In the genomic region with DNA sequence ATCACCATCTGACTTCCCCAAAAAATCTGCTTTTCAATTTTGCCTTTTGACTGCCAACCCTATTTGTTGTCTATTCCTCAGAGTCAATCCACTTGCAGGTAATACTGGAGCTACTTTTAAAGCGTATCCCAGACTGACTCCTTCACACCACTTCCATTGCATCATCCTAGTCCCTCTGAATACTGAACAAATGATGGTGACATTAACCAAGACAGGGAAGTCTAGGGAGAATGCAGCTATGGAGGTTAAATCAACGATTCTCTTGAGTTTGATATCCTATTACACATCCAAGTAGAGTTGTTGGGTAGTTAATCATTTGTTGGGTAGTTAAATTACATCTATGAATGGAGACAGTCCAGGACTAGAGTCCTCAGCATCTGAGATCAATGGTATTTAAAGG, we compare ENCODE assay signal across 11 cellular contexts. TPM values are rescaled to one million over a fixed set of nuclear protein-coding genes. Genes with fewer than 3 reads are reported as not detected.
A peak's percentile ranks its signal among the peaks of the same experiment; 100 is the strongest.
DNase-seq lines count a peak whose midpoint lies in the region; FAIRE-seq and TF ChIP-seq lines count a peak whose summit lies in the region.
"Had no signal": no experiment of that assay in that cellular context is flagged by ENCODE, and none has a peak within 500 bp of the region (broad histone marks: within the 10 kb centered on the region; RNA-seq: fewer than 3 reads in every experiment).

No MANE protein-coding gene starts in this region.

- CTCF ChIA-PET in MCF 10A (lab: Yijun Ruan, JAX), result interaction anchor here (1.0 to 1.6 kb wide), 3 partner anchors 31 to 104 kb away, joined by 3 to 5 read pairs (median 4); no protein-coding TSS in a partner anchor
- CTCF ChIA-PET in GM10248 (lab: Yijun Ruan, JAX), result interaction anchor here (1.0 kb wide), 1 partner anchor 14 kb away, joined by 3 read pairs; no protein-coding TSS in a partner anchor

- no peaks in the 10 kb centered on the region for H3K27me3 ChIP-seq in mononuclear cell (ENCODE audit: insufficient read depth, low read length)
- H3K27me3 ChIP-seq in osteoblast (ENCODE audit: insufficient read depth, low read length), result no peaks in the 10 kb centered on the region
- H3K27me3 ChIP-seq: colonic mucosa had no signal

- H2AFZ ChIP-seq in osteoblast (ENCODE audit: low read length), result no peak overlapping the region

- peaks cover 31% of the 10 kb centered on the region for H3K4me1 Mint-ChIP-seq in MCF 10A (ENCODE audit: insufficient read depth, unreplicated experiment)

- TF ChIP-seq POLR2A in GM12892 (IDR thresholded peaks at IDR 0.05; ENCODE audit: low read depth, low read length), result no peak

- H3K4me1 ChIP-seq in mononuclear cell (ENCODE audit: insufficient read depth, low read length) (peaks cover 40% of the 10 kb centered on the region), osteoblast (ENCODE audit: insufficient read depth, low read length) (peaks cover 22% of the 10 kb centered on the region)
- H3K4me1 ChIP-seq: colonic mucosa had no signal

- peaks cover 33% of the 10 kb centered on the region for H3K79me2 ChIP-seq in osteoblast (ENCODE audit: insufficient read depth, low read length)

- no peak overlapping the region for H3K27ac ChIP-seq in osteoblast (ENCODE audit: low read depth, low read length)
- H3K27ac ChIP-seq: colonic mucosa had no signal

- no peaks in the 10 kb centered on the region for H3K27me3 Mint-ChIP-seq in MCF 10A (ENCODE audit: insufficient read depth, unreplicated experiment)

- peaks cover 5% of the 10 kb centered on the region for H3K36me3 ChIP-seq in osteoblast (ENCODE audit: insufficient read depth, low read length)
- H3K36me3 ChIP-seq: colonic mucosa had no signal

- TF ChIP-seq CTCF in MCF 10A (IDR thresholded peaks at IDR 0.05; ENCODE audit: unreplicated experiment) (no peak), osteoblast (IDR thresholded peaks at IDR 0.05; ENCODE audit: extremely low read depth, low read depth, low read length) (no peak), GM10248 (IDR thresholded peaks at IDR 0.05; ENCODE audit: control extremely low read depth, extremely low read depth, low read depth, missing control alignments) (no peak)

- no peaks in the 10 kb centered on the region for H3K9me3 ChIP-seq in mononuclear cell (ENCODE audit: low read depth, low read length)
- no peaks in the 10 kb centered on the region for H3K9me3 ChIP-seq in osteoblast (ENCODE audit: low read depth, low read length)
- H3K9me3 ChIP-seq: colonic mucosa had no signal

- no peaks in the 10 kb centered on the region for H3K9me3 Mint-ChIP-seq in MCF 10A (ENCODE audit: unreplicated experiment)

- in situ Hi-C loops in ACHN (cut with HindIII; ENCODE audit: low pct_ligation_motif_present, low pct_unique_long_range_greater_than_20kb, low sequenced_read_pairs), result no loop called here

- H4K20me1 ChIP-seq in osteoblast (ENCODE audit: insufficient read depth, low read length), result no peaks in the 10 kb centered on the region

- H3K4me3 ChIP-seq in mononuclear cell (ENCODE audit: low read length) (peak overlapping the region; percentile 65), osteoblast (ENCODE audit: insufficient read depth, low read length) (no peak overlapping the region)
- H3K4me3 ChIP-seq: K562 had no signal

- DNase-seq in ACHN (peak; percentile 49), GM12892 (ENCODE audit: insufficient read length) (no peak), MCF 10A (ENCODE audit: unreplicated experiment) (no peak), osteoblast (ENCODE audit: insufficient read length, low spot score, missing footprints) (no peak), NCI-H1048 (lab: John Stamatoyannopoulos, UW) (no peak), NCI-H1436 (lab: John Stamatoyannopoulos, UW) (no peak), GM10248 (ENCODE audit: extremely low spot score) (no peak)
- DNase-seq: colonic mucosa, OCI-M1 had no signal

- H3K4me3 Mint-ChIP-seq in MCF 10A (ENCODE audit: unreplicated experiment), result peak overlapping the region; percentile 78

- FAIRE-seq in GM12892 (lab: Jason Lieb, UNC), result peak; percentile 5
- FAIRE-seq: K562 had no signal

- no TSS peak for BruUV-seq in MCF 10A (replicated peaks; lab: Mats Ljungman, UMichigan)

- H3K4me2 ChIP-seq in osteoblast (ENCODE audit: insufficient read depth, low read length), result no peak overlapping the region

- H3K27ac Mint-ChIP-seq in MCF 10A (ENCODE audit: low read depth, unreplicated experiment), result peak overlapping the region; percentile 11

- intact Hi-C loops in MCF 10A (cut with micrococcal nuclease), result loop anchor here (5.0 kb wide), 1 partner anchor 57 kb away; no protein-coding TSS in a partner anchor

- POLR2A ChIA-PET in MCF 10A (lab: Yijun Ruan, JAX) (interaction anchor here (1.0 to 5.9 kb wide), 6 partner anchors 9 to 105 kb away, joined by 3 to 52 read pairs (median 4); no protein-coding TSS in a partner anchor), GM10248 (lab: Yijun Ruan, JAX) (no interaction called here)

- H3K36me3 Mint-ChIP-seq in MCF 10A (ENCODE audit: insufficient read depth, unreplicated experiment), result peaks cover 20% of the 10 kb centered on the region

RNA-seq across cellular contexts. Expression of a gene that starts 2.0 kb away (rescaled TPM):
- 1.8 TPM for polyA plus RNA-seq in GM12892 (2012; ENCODE audit: missing spikeins)
- 37.7 and 70.8 TPM in 2 replicates for total RNA-seq in MCF 10A (2022)
- total RNA-seq in mononuclear cell, result 42.0 TPM
- 15.9 and 18.0 TPM in 2 replicates for total RNA-seq in osteoblast
